Comparison of ENCODE assay signal across 13 cellular contexts in the genomic region with DNA sequence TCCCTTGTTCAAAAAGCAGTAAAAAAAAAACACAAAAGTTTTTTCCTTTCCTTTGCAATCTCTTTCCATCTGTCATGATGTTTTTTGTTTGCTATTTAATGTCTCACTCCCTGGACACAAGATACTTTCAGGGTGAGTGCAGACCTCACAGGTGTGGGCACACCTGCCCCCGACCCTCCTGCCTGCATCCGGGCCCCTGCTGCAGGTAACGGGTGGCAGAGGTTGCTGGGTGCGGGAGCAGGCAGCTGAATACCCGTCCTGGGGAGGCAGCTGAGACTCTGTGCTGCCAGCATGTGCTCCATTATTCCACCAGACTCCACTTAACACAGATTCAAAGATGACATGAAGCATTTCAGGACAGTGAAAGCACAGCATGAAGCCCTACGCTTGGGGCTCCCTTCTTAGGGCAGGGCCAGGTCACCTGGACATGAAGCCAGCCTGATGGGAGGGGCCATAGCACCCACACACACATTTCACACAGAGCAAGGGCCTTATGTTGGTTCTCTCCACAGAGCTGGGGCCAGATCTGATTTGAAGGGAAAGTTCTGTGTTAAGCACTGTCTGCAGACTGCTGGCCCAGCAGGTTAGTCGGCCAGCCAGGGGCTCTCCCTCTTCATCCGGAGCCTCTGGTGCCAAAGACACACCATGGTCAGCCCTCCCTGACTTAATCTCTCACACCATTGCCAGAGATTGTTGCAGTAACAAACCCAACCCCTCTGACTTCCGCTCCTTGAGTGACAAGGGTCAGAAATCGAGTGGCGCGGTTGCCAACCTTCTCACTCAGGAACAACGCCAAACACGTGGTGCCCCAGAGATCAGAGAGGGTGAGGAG. TPM values are rescaled to one million over a fixed set of nuclear protein-coding genes. Genes with fewer than 3 reads are reported as not detected.
DNase-seq lines count a peak whose midpoint lies in the region; ATAC-seq, FAIRE-seq and TF ChIP-seq lines count a peak whose summit lies in the region.
"Had no signal": no experiment of that assay in that cellular context is flagged by ENCODE, and none has a peak within 500 bp of the region (broad histone marks: within the 10 kb centered on the region; RNA-seq: fewer than 3 reads in every experiment).

No MANE protein-coding gene starts in this region.

- H3K4me3 Mint-ChIP-seq in GM23338, result no peak overlapping the region

- H3K4me3 ChIP-seq in GM23338 (no peak overlapping the region), retinal pigment epithelial cell (ENCODE audit: low read length) (no peak overlapping the region)
- H3K4me3 ChIP-seq: GM12878 had no signal

- H3K36me3 Mint-ChIP-seq in GM23338 (ENCODE audit: low read depth), result no peaks in the 10 kb centered on the region
- H3K36me3 Mint-ChIP-seq: naive B cell had no signal

- no peaks in the 10 kb centered on the region for H3K9me2 ChIP-seq in GM23338 (ENCODE audit: insufficient read depth)

- peak overlapping the region; percentile 65; the same call in 1 of the 2 replicates for H3K27ac Mint-ChIP-seq in GM23338

- H3K4me1 Mint-ChIP-seq in GM23338, result peaks cover 11% of the 10 kb centered on the region

- peaks cover 2% of the 10 kb centered on the region for H3K27me3 Mint-ChIP-seq in GM23338 (ENCODE audit: insufficient read depth, low read depth, poor library complexity)
- H3K27me3 Mint-ChIP-seq: naive B cell had no signal

- peak; percentile 11; the same call in 1 of the 3 replicates for ATAC-seq in GM23338
- no peak for ATAC-seq in GM18511 (IDR thresholded peaks at IDR 0.05; ENCODE audit: unreplicated experiment)
- ATAC-seq: GM12878 had no signal

- no peaks in the 10 kb centered on the region for H3K27me3 ChIP-seq in GM23338 (ENCODE audit: insufficient read depth)

- H3K36me3 ChIP-seq in GM23338 (ENCODE audit: insufficient read depth), result no peaks in the 10 kb centered on the region

- H3K4me2 ChIP-seq in GM23338, result no peak overlapping the region

- peaks cover 5% of the 10 kb centered on the region; the same call in 1 of the 2 replicates for H4K20me1 ChIP-seq in GM23338 (replicated peaks; ENCODE audit: insufficient read depth)

- CTCF ChIA-PET in RWPE1 (lab: Yijun Ruan, JAX), result no interaction called here

- H3F3A ChIP-seq in GM23338 (replicated peaks; ENCODE audit: low read depth), result no peaks in the 10 kb centered on the region

- TF ChIP-seq CTCF in GM23338 (conservative IDR thresholded peaks at IDR 0.05; ENCODE audit: low read depth in 2 of 2), result no peak
- TF ChIP-seq CTCF in RWPE1 (conservative IDR thresholded peaks at IDR 0.05; ENCODE audit: low read depth), result no peak
- TF ChIP-seq CTCF in retinal pigment epithelial cell (conservative IDR thresholded peaks at IDR 0.05; ENCODE audit: low read depth, low read length), result no peak

- DNase-seq in GM23338 (ENCODE audit: low spot score), result no peak
- DNase-seq in RWPE1 (ENCODE audit: low spot score), result no peak
- DNase-seq in kidney tubule cell (ENCODE audit: low spot score), result peak; percentile 40
- DNase-seq in retinal pigment epithelial cell (ENCODE audit: low read depth), result peak; percentile 82
- no peak for DNase-seq in urothelium cell line (ENCODE audit: low spot score)
- no peak for DNase-seq in D341Med (ENCODE audit: low spot score)
- no peak for DNase-seq in kidney glomerular epithelial cell (lab: John Stamatoyannopoulos, UW)
- DNase-seq: activated T-cell treated with anti-CD3 and anti-CD28 coated beads, Interleukin-2, amount 50 U/mL, for 48 hours; Caco-2; cerebellar nuclear complex; naive B cell had no signal

- H3K4me1 ChIP-seq in GM23338 (ENCODE audit: insufficient read depth), result no peaks in the 10 kb centered on the region
- H3K4me1 ChIP-seq: Caco-2 had no signal

- H3K9me3 Mint-ChIP-seq in GM23338, result no peaks in the 10 kb centered on the region
- H3K9me3 Mint-ChIP-seq: naive B cell had no signal

- H3K27ac ChIP-seq in GM23338 (ENCODE audit: low read depth), result no peak overlapping the region
- peak overlapping the region; percentile 99 for H3K27ac ChIP-seq in RWPE1

- H3K79me2 ChIP-seq in GM23338 (replicated peaks; ENCODE audit: insufficient read depth), result peaks cover 6% of the 10 kb centered on the region; the same call in 1 of the 2 replicates

- POLR2A ChIA-PET in RWPE1 (lab: Yijun Ruan, JAX; ENCODE audit: low non-redundant PET), result no interaction called here

- FAIRE-seq in urothelium cell line (lab: Jason Lieb, UNC), result no peak
- FAIRE-seq: GM12878 had no signal

- no peak overlapping the region for H2AFZ ChIP-seq in GM23338

TF ChIP-seq in GM23338, 12 proteins besides CTCF, POLR2A, EP300 and RAD21 (continues in another document):
- TF ChIP-seq ZNF331 (CRISPR knock-in tag; IDR thresholded peaks at IDR 0.05; ENCODE audit: low read depth) (no peak), POLR2AphosphoS5 (IDR thresholded peaks at IDR 0.05; ENCODE audit: low read depth) (no peak), EZH2phosphoT487 (IDR thresholded peaks at IDR 0.05; ENCODE audit: unreplicated experiment) (no peak), STAT1 (IDR thresholded peaks at IDR 0.05; ENCODE audit: unreplicated experiment) (no peak), CREB1 (CRISPR knock-in tag; IDR thresholded peaks at IDR 0.05; ENCODE audit: low read depth) (no peak), NANOG (IDR thresholded peaks at IDR 0.05; ENCODE audit: borderline replicate concordance) (no peak), ZNF114 (CRISPR knock-in tag; IDR thresholded peaks at IDR 0.05) (no peak), EZH2 (IDR thresholded peaks at IDR 0.05; ENCODE audit: low read depth, unreplicated experiment) (no peak)
- TF ChIP-seq, protein P1, sequence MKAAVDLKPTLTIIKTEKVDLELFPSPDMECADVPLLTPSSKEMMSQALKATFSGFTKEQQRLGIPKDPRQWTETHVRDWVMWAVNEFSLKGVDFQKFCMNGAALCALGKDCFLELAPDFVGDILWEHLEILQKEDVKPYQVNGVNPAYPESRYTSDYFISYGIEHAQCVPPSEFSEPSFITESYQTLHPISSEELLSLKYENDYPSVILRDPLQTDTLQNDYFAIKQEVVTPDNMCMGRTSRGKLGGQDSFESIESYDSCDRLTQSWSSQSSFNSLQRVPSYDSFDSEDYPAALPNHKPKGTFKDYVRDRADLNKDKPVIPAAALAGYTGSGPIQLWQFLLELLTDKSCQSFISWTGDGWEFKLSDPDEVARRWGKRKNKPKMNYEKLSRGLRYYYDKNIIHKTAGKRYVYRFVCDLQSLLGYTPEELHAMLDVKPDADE (IDR thresholded peaks at IDR 0.05), result no peak
- TF ChIP-seq, protein P2, sequence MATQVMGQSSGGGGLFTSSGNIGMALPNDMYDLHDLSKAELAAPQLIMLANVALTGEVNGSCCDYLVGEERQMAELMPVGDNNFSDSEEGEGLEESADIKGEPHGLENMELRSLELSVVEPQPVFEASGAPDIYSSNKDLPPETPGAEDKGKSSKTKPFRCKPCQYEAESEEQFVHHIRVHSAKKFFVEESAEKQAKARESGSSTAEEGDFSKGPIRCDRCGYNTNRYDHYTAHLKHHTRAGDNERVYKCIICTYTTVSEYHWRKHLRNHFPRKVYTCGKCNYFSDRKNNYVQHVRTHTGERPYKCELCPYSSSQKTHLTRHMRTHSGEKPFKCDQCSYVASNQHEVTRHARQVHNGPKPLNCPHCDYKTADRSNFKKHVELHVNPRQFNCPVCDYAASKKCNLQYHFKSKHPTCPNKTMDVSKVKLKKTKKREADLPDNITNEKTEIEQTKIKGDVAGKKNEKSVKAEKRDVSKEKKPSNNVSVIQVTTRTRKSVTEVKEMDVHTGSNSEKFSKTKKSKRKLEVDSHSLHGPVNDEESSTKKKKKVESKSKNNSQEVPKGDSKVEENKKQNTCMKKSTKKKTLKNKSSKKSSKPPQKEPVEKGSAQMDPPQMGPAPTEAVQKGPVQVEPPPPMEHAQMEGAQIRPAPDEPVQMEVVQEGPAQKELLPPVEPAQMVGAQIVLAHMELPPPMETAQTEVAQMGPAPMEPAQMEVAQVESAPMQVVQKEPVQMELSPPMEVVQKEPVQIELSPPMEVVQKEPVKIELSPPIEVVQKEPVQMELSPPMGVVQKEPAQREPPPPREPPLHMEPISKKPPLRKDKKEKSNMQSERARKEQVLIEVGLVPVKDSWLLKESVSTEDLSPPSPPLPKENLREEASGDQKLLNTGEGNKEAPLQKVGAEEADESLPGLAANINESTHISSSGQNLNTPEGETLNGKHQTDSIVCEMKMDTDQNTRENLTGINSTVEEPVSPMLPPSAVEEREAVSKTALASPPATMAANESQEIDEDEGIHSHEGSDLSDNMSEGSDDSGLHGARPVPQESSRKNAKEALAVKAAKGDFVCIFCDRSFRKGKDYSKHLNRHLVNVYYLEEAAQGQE (IDR thresholded peaks at IDR 0.05; ENCODE audit: unreplicated experiment), result no peak

RNA-seq across cellular contexts. Expression of gene NEK6, which starts 13.0 kb away (rescaled TPM):
- 10.4 and 11.2 TPM in 2 replicates for total RNA-seq in GM23338 (2014; rRNA removed; shearing (Covaris generic))
- 6.5 and 8.1 TPM in 2 replicates for polyA plus RNA-seq in GM23338 (2016; fragmentation: Nextera tagmentation; extraction: Ambion mirVana)

Comparison
In these comparisons a context has a peak if more than half of its experiments do, and no peak if none do; other contexts are left out.
1. DNase-seq: peak in kidney tubule cell (single experiment) and retinal pigment epithelial cell (single experiment); none in GM23338 (single experiment), RWPE1 (single experiment), urothelium cell line (single experiment), D341Med (single experiment) and kidney glomerular epithelial cell (single experiment).